11 cellular contexts compared by ENCODE assay signal in the genomic region with DNA sequence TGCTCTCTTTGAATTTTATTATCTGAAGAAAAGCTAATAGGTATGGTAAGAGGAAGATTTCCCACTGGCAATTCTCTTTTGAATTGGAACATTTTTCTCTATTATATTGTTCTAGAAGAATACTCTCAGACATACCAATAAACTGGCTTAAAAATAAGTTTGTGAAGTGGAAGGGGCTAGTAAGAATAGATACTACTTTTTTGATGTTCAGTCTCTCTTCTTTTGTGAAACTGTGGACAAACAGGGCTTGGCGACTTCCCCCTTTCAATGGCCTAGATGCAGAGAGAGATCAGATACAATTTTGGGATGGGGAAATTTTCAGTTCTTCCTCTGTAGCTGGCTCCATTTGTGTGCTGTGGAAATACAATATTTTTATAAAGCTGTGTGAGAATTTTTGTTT. TPM values are rescaled to one million over a fixed set of nuclear protein-coding genes. Genes with fewer than 3 reads are reported as not detected.
DNase-seq lines count a peak whose midpoint lies in the region; ATAC-seq and TF ChIP-seq lines count a peak whose summit lies in the region.
"Had no signal": no experiment of that assay in that cellular context is flagged by ENCODE, and none has a peak within 500 bp of the region (broad histone marks: within the 10 kb centered on the region; RNA-seq: fewer than 3 reads in every experiment).

No MANE protein-coding gene starts in this region.

- H3K9me3 Mint-ChIP-seq in MCF 10A (ENCODE audit: unreplicated experiment) = no peaks in the 10 kb centered on the region
- H3K9me3 Mint-ChIP-seq in activated CD4-positive, alpha-beta T cell treated with anti-CD3 and anti-CD28 coated beads, Interleukin-2, amount 10 ng/mL, durations not matched to agents 7 days and 5 days = no peaks in the 10 kb centered on the region

- peaks cover 33% of the 10 kb centered on the region for H3K4me1 Mint-ChIP-seq in MCF 10A (ENCODE audit: insufficient read depth, unreplicated experiment)
- peaks cover 6% of the 10 kb centered on the region for H3K4me1 Mint-ChIP-seq in activated CD4-positive, alpha-beta T cell treated with anti-CD3 and anti-CD28 coated beads, Interleukin-2, amount 10 ng/mL, durations not matched to agents 7 days and 5 days

- H3K4me1 ChIP-seq in thyroid gland = peaks cover 15 to 17% of the 10 kb centered on the region in 2 donors

- no peak for ATAC-seq in HG03095 (IDR thresholded peaks at IDR 0.05; ENCODE audit: unreplicated experiment)
- ATAC-seq in HG02973 (IDR thresholded peaks at IDR 0.05; ENCODE audit: unreplicated experiment) = no peak

- H3K27me3 ChIP-seq in thyroid gland = no peaks in the 10 kb centered on the region

- intact Hi-C loops in MCF 10A (cut with micrococcal nuclease) = loop anchor here (5.0 kb wide), 1 partner anchor 146 kb away; no protein-coding TSS in a partner anchor
- intact Hi-C loops in thyroid gland (cut with DNase I) = no loop called here

- TF ChIP-seq CTCF in MCF 10A (IDR thresholded peaks at IDR 0.05; ENCODE audit: unreplicated experiment) = no peak
- no peak for TF ChIP-seq CTCF in thyroid gland (IDR thresholded peaks at IDR 0.05)

- no peaks in the 10 kb centered on the region for H3K36me3 Mint-ChIP-seq in MCF 10A (ENCODE audit: insufficient read depth, unreplicated experiment)
- no peaks in the 10 kb centered on the region for H3K36me3 Mint-ChIP-seq in activated CD4-positive, alpha-beta T cell treated with anti-CD3 and anti-CD28 coated beads, Interleukin-2, amount 10 ng/mL, durations not matched to agents 7 days and 5 days (ENCODE audit: low read depth)

- H3K27me3 Mint-ChIP-seq in MCF 10A (ENCODE audit: insufficient read depth, unreplicated experiment) = no peaks in the 10 kb centered on the region
- H3K27me3 Mint-ChIP-seq in activated CD4-positive, alpha-beta T cell treated with anti-CD3 and anti-CD28 coated beads, Interleukin-2, amount 10 ng/mL, durations not matched to agents 7 days and 5 days = peaks cover 32% of the 10 kb centered on the region

- POLR2A ChIA-PET in MCF 10A (lab: Yijun Ruan, JAX) = interaction anchor here (0.6 to 5.5 kb wide), 12 partner anchors 8 to 992 kb away, joined by 3 to 65 read pairs (median 6); no protein-coding TSS in a partner anchor
- POLR2A ChIA-PET in activated CD4-positive, alpha-beta T cell treated with anti-CD3 and anti-CD28 coated beads, Interleukin-2, amount 10 ng/mL, durations not matched to agents 7 days and 5 days (lab: Charles Lee) = no interaction called here

- H3K4me3 ChIP-seq in thyroid gland (replicated peaks in 1 of 3) = peak overlapping the region; percentile 4 to 85 (median 70)

- BruUV-seq in MCF 10A (replicated peaks; lab: Mats Ljungman, UMichigan) = no TSS peak

- CTCF ChIA-PET in MCF 10A (lab: Yijun Ruan, JAX) = interaction anchor here (0.7 to 1.7 kb wide), 7 partner anchors 41 to 511 kb away, joined by 3 to 8 read pairs (median 3); no protein-coding TSS in a partner anchor
- CTCF ChIA-PET in activated CD4-positive, alpha-beta T cell treated with anti-CD3 and anti-CD28 coated beads, Interleukin-2, amount 10 ng/mL, durations not matched to agents 7 days and 5 days (lab: Charles Lee) = no interaction called here

- no peak for TF ChIP-seq POLR2A in thyroid gland (IDR thresholded peaks at IDR 0.05)

- H3K4me3 Mint-ChIP-seq in MCF 10A (ENCODE audit: unreplicated experiment) = peak overlapping the region; percentile 89
- H3K4me3 Mint-ChIP-seq in activated CD4-positive, alpha-beta T cell treated with anti-CD3 and anti-CD28 coated beads, Interleukin-2, amount 10 ng/mL, durations not matched to agents 7 days and 5 days = no peak overlapping the region

- H3K27ac Mint-ChIP-seq in MCF 10A (ENCODE audit: low read depth, unreplicated experiment) = peak overlapping the region; percentile 99
- no peak overlapping the region for H3K27ac Mint-ChIP-seq in activated CD4-positive, alpha-beta T cell treated with anti-CD3 and anti-CD28 coated beads, Interleukin-2, amount 10 ng/mL, durations not matched to agents 7 days and 5 days

- peak; percentile 73 for DNase-seq in NCI-H2107 treated with DMSO at 0.1 percent for 48 hours (lab: John Stamatoyannopoulos, UW; ENCODE audit: unreplicated experiment)
- DNase-seq in NCI-H2107 (lab: John Stamatoyannopoulos, UW) = no peak
- DNase-seq in MCF 10A (ENCODE audit: unreplicated experiment) = peak; percentile 48
- DNase-seq in left kidney (ENCODE audit: low read depth, low spot score) = peak; percentile 34
- no peak for DNase-seq in thyroid gland
- DNase-seq in activated CD4-positive, alpha-beta T cell treated with anti-CD3 and anti-CD28 coated beads, Interleukin-2, amount 10 ng/mL, durations not matched to agents 7 days and 5 days = no peak
- DNase-seq: cortex of kidney; Kasumi-1; stimulated activated CD4-positive, alpha-beta T cell treated with anti-CD3 and anti-CD28 coated beads, Interleukin-12 subunit alpha, Interleukin-12 subunit beta, amount 100 ng/mL, for 4 hours had no signal

- 5 to 16% methylated on average over 1 of the region's 1 CpG for WGBS in thyroid gland, 2 donors

- H3K36me3 ChIP-seq in thyroid gland = no peaks in the 10 kb centered on the region

- H3K27ac ChIP-seq in thyroid gland = peak overlapping the region; percentile 79 to 94 (median 89)

- H3K9me3 ChIP-seq in thyroid gland = no peaks in the 10 kb centered on the region

RNA-seq across cellular contexts. Expression of gene PBX1, which starts 2.5 kb away (rescaled TPM):
- total RNA-seq in MCF 10A (2022) (2.3 and 5.8 TPM in 2 replicates), thyroid gland (100 to 1,000 TPM in 2 of 4 donors, 10 to 100 TPM in 2; 79.0 to 159 (median 102) TPM)
- total RNA-seq in activated CD4-positive, alpha-beta T cell treated with anti-CD3 and anti-CD28 coated beads, Interleukin-2, amount 10 ng/mL, durations not matched to agents 7 days and 5 days = under 1 TPM; 0.12 to 0.15 TPM

Comparison
In these comparisons a context has a peak if more than half of its experiments do, and no peak if none do; other contexts are left out.
1. DNase-seq: peak in NCI-H2107 treated with DMSO at 0.1 percent for 48 hours (single experiment), MCF 10A (single experiment) and left kidney (single experiment); none in NCI-H2107 (single experiment), thyroid gland (0 of 2) and activated CD4-positive, alpha-beta T cell treated with anti-CD3 and anti-CD28 coated beads, Interleukin-2, amount 10 ng/mL, durations not matched to agents 7 days and 5 days (single experiment).
2. RNA of gene PBX1, which starts 2.5 kb away (total RNA-seq): 79.0 to 159 TPM in thyroid gland; 2.3 to 5.8 TPM in MCF 10A and 0.12 to 0.15 TPM in activated CD4-positive, alpha-beta T cell treated with anti-CD3 and anti-CD28 coated beads, Interleukin-2, amount 10 ng/mL, durations not matched to agents 7 days and 5 days; every median in the first group is over 10 times any median in the second.